Comparison of ENCODE assay signal across 14 cellular contexts in genomic region chr16:88390760-88391496, GRCh38. TPM values are rescaled to one million over a fixed set of nuclear protein-coding genes. Genes with fewer than 3 reads are reported as not detected.
DNase-seq lines count a peak whose midpoint lies in the region; ATAC-seq and TF ChIP-seq lines count a peak whose summit lies in the region.
"Had no signal": no experiment of that assay in that cellular context is flagged by ENCODE, and none has a peak within 500 bp of the region (broad histone marks: within the 10 kb centered on the region; RNA-seq: fewer than 3 reads in every experiment).

No MANE protein-coding gene starts in this region.

- no peaks in the 10 kb centered on the region for H3K36me3 ChIP-seq in right atrium auricular region

- peaks cover 0 to 12% of the 10 kb centered on the region in 2 donors for H3K4me1 ChIP-seq in right atrium auricular region

- intact Hi-C loops in Right ventricle myocardium superior (cut with DNase I) (no loop called here), left cardiac atrium (cut with DNase I) (no loop called here)

- H3K4me3 ChIP-seq in right atrium auricular region = no peak overlapping the region
- H3K4me3 ChIP-seq: GM23248 had no signal

- TF ChIP-seq CTCF in right atrium auricular region (IDR thresholded peaks at IDR 0.05) = no peak

- H3K27me3 ChIP-seq in right atrium auricular region = no peaks in the 10 kb centered on the region

- H3K27ac ChIP-seq in right atrium auricular region = no peak overlapping the region
- H3K27ac ChIP-seq: GM23248 had no signal

- peak; percentile 71 for ATAC-seq in Right ventricle myocardium superior (ENCODE audit: poor library complexity)
- peak; percentile 21 to 43 for ATAC-seq in left cardiac atrium
- no peak for ATAC-seq in HG03108 (IDR thresholded peaks at IDR 0.05; ENCODE audit: unreplicated experiment)
- no peak for ATAC-seq in HG02678 (IDR thresholded peaks at IDR 0.05; ENCODE audit: unreplicated experiment)
- ATAC-seq: HCT116 had no signal

- no peaks in the 10 kb centered on the region for H3K9me3 ChIP-seq in right atrium auricular region

- DNase-seq in Right ventricle myocardium superior = no peak
- DNase-seq in right atrium auricular region (ENCODE audit: low spot score) = no peak
- no peak for DNase-seq in left cardiac atrium
- peak; percentile 38 for DNase-seq in pons (ENCODE audit: low spot score)
- DNase-seq in COLO668 (lab: John Stamatoyannopoulos, UW; ENCODE audit: unreplicated experiment) = no peak
- no peak for DNase-seq in NCI-H774 (lab: John Stamatoyannopoulos, UW)
- DNase-seq: Calu3, DMS79 treated with DMSO at 0.1 percent for 48 hours, GDM1, GM23248, NCI-H446 treated with DMSO at 0.1 percent for 48 hours had no signal

RNA-seq across cellular contexts. Expression of gene ZNF469, which starts 8.2 kb away (rescaled TPM):
- total RNA-seq in Right ventricle myocardium superior (0.94 TPM), right atrium auricular region (under 1 TPM; 0.56 to 0.83 TPM), left cardiac atrium (1 to 10 TPM in 1 of 2 donors, under 1 TPM in 1; 0.65 to 1.7 TPM)

Comparison
In these comparisons a context has a peak if more than half of its experiments do, and no peak if none do; other contexts are left out.
1. ATAC-seq: peak in Right ventricle myocardium superior (single experiment) and left cardiac atrium (2 of 2); none in HG03108 (single experiment) and HG02678 (single experiment).